Comparison of ENCODE assay signal across 23 cellular contexts in the genomic region with DNA sequence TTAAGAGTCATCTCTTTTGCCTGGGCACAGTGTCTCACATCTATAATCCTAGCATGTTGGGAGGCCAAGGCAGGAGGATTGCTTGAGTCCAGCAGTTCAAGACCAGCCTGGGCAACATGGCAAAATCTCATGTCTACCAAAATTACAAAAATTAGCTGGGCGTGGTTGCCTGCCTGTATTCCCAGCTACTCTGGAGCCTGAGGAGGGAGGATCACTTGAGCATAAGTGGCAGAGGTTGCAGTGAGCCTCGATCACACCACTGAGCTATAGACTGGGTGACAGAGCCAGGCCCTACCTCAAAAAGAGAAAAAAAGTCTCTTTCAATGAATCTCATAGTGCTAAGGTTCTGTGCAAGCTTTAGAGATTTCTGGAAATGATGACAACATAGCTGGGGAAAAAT. TPM values are rescaled to one million over a fixed set of nuclear protein-coding genes. Genes with fewer than 3 reads are reported as not detected.
DNase-seq lines count a peak whose midpoint lies in the region; ATAC-seq and TF ChIP-seq lines count a peak whose summit lies in the region.
"Had no signal": no experiment of that assay in that cellular context is flagged by ENCODE, and none has a peak within 500 bp of the region (broad histone marks: within the 10 kb centered on the region; RNA-seq: fewer than 3 reads in every experiment).

No MANE protein-coding gene starts in this region.

- DNase-seq in CD14-positive monocyte (ENCODE audit: low spot score): no peak
- DNase-seq in Calu3: no peak
- no peak for DNase-seq in T-helper 17 cell
- no peak for DNase-seq in immature natural killer cell
- no peak for DNase-seq in activated effector memory CD4-positive, alpha-beta T cell treated with Interleukin-2 at 50 U/mL for 16 hours
- DNase-seq: activated CD4-positive, alpha-beta T cell treated with anti-CD3 and anti-CD28 coated beads for 36 hours; Caco-2; foreskin fibroblast; HFFc6; hypothalamus; MM.1S; NCI-H1694; NCI-H226; NCI-H82; sigmoid colon; stimulated activated naive CD8-positive, alpha-beta T cell treated with anti-CD3 and anti-CD28 coated beads, Interleukin-15, amount 100 ng/mL, for 72 hours; upper lobe of left lung had no signal

- ATAC-seq in T-helper 17 cell: no peak
- no peak for ATAC-seq in HG03039 (IDR thresholded peaks at IDR 0.05; ENCODE audit: unreplicated experiment)
- no peak for ATAC-seq in GM19328 (IDR thresholded peaks at IDR 0.05; ENCODE audit: unreplicated experiment)
- ATAC-seq in GM18511 (IDR thresholded peaks at IDR 0.05; ENCODE audit: unreplicated experiment): no peak
- ATAC-seq: activated CD4-positive, alpha-beta T cell treated with anti-CD3 and anti-CD28 coated beads for 36 hours; stimulated activated naive CD8-positive, alpha-beta T cell treated with anti-CD3 and anti-CD28 coated beads, Interleukin-15, amount 100 ng/mL, for 72 hours had no signal

- peak overlapping the region; percentile 90 to 96 for H3K4me3 Mint-ChIP-seq in CD14-positive monocyte
- H3K4me3 Mint-ChIP-seq in Calu3 (ENCODE audit: low read depth, unreplicated experiment): no peak overlapping the region
- H3K4me3 Mint-ChIP-seq in T-helper 17 cell: peak overlapping the region; percentile 7
- H3K4me3 Mint-ChIP-seq in immature natural killer cell: peak overlapping the region in 4 of 5 donors; percentile 38 to 57 (median 46)
- H3K4me3 Mint-ChIP-seq: HFFc6, nephron had no signal

- peaks cover 0 to 3% (median 0%) of the 10 kb centered on the region in 7 donors for H3K9me3 Mint-ChIP-seq in CD14-positive monocyte
- H3K9me3 Mint-ChIP-seq in Calu3 (ENCODE audit: low read depth, unreplicated experiment): no peaks in the 10 kb centered on the region
- no peaks in the 10 kb centered on the region for H3K9me3 Mint-ChIP-seq in immature natural killer cell
- H3K9me3 Mint-ChIP-seq: HFFc6; nephron; stimulated activated naive CD8-positive, alpha-beta T cell treated with anti-CD3 and anti-CD28 coated beads, Interleukin-15, amount 100 ng/mL, for 72 hours had no signal

- CTCF ChIA-PET in Calu3 (lab: Charles Lee): interaction anchor here (0.9 kb wide), 1 partner anchor 59 kb away, joined by 5 read pairs; no protein-coding TSS in a partner anchor

- peaks cover 61% of the 10 kb centered on the region for H3K4me1 Mint-ChIP-seq in CD14-positive monocyte
- H3K4me1 Mint-ChIP-seq in Calu3 (ENCODE audit: low read depth, unreplicated experiment): peaks cover 19% of the 10 kb centered on the region
- H3K4me1 Mint-ChIP-seq in T-helper 17 cell: peaks cover 13% of the 10 kb centered on the region
- H3K4me1 Mint-ChIP-seq in immature natural killer cell: peaks cover 28 to 36% of the 10 kb centered on the region in 2 donors

- no peaks in the 10 kb centered on the region for H3K9me3 ChIP-seq in T-helper 17 cell (ENCODE audit: control insufficient read depth, low read length, poor library complexity, severe bottlenecking)
- H3K9me3 ChIP-seq: Caco-2, sigmoid colon, upper lobe of left lung had no signal

- H3K36me3 Mint-ChIP-seq in CD14-positive monocyte (peaks cover 41 to 56% of the 10 kb centered on the region in 2 donors), Calu3 (ENCODE audit: insufficient read depth, unreplicated experiment) (peaks cover 22% of the 10 kb centered on the region), T-helper 17 cell (ENCODE audit: low read depth) (peaks cover 5% of the 10 kb centered on the region), immature natural killer cell (peaks cover 0 to 4% (median 0%) of the 10 kb centered on the region in 3 donors)

- TF ChIP-seq CTCF in CD14-positive monocyte (IDR thresholded peaks at IDR 0.05): no peak
- no peak for TF ChIP-seq CTCF in Calu3 (IDR thresholded peaks at IDR 0.05; ENCODE audit: unreplicated experiment)

- H3K27me3 Mint-ChIP-seq in CD14-positive monocyte (ENCODE audit: low read depth in 3 of 3) (peaks cover 0 to 5% (median 0%) of the 10 kb centered on the region in 3 donors), Calu3 (ENCODE audit: unreplicated experiment) (peaks cover 14% of the 10 kb centered on the region), T-helper 17 cell (peaks cover 29% of the 10 kb centered on the region), immature natural killer cell (ENCODE audit: low read depth in 3 of 3) (peaks cover 0 to 9% (median 6%) of the 10 kb centered on the region in 3 donors)
- H3K27me3 Mint-ChIP-seq: activated CD4-positive, alpha-beta T cell treated with anti-CD3 and anti-CD28 coated beads for 36 hours; stimulated activated naive CD8-positive, alpha-beta T cell treated with anti-CD3 and anti-CD28 coated beads, Interleukin-15, amount 100 ng/mL, for 72 hours had no signal

- H3K27ac Mint-ChIP-seq in CD14-positive monocyte: peak overlapping the region; percentile 88 to 99 (median 95)
- no peak overlapping the region for H3K27ac Mint-ChIP-seq in Calu3 (ENCODE audit: unreplicated experiment)
- no peak overlapping the region for H3K27ac Mint-ChIP-seq in T-helper 17 cell
- H3K27ac Mint-ChIP-seq in immature natural killer cell: peak overlapping the region in 2 of 6 donors; percentile 63 to 68
- H3K27ac Mint-ChIP-seq: activated CD4-positive, alpha-beta T cell treated with anti-CD3 and anti-CD28 coated beads for 36 hours; HFFc6; nephron; stimulated activated naive CD8-positive, alpha-beta T cell treated with anti-CD3 and anti-CD28 coated beads, Interleukin-15, amount 100 ng/mL, for 72 hours had no signal

- BruUV-seq in Calu3 (replicated peaks; lab: Mats Ljungman, UMichigan): TSS peak; percentile 68

- intact Hi-C loops in CD14-positive monocyte (cut with micrococcal nuclease): no loop called here
- intact Hi-C loops in Calu3 (cut with micrococcal nuclease; ENCODE audit: unreplicated experiment): loop anchor here (2.0 kb wide), 1 partner anchor 59 kb away; no protein-coding TSS in a partner anchor

RNA-seq across cellular contexts. Expression of gene HLA-DRB1, which starts 1.5 kb away (rescaled TPM):
- polyA plus RNA-seq in CD14-positive monocyte: 1,000 to 10,000 TPM; 2,645 to 2,792 TPM
- total RNA-seq in Calu3 (2022): 111 and 141 TPM in 2 replicates
- total RNA-seq in T-helper 17 cell: 10 to 100 TPM; 39.8 to 46.5 TPM
- polyA plus RNA-seq in immature natural killer cell: 100 to 1,000 TPM in 2 of 3 donors, 10 to 100 TPM in 1; 45.8 to 435 (median 268) TPM
- total RNA-seq: Caco-2, HFFc6 had no signal

RNA-seq across cellular contexts. Expression of gene HLA-DQA1, which starts 49.0 kb away (rescaled TPM):
- 100 to 1,000 TPM in 1 of 2 donors, 10 to 100 TPM in 1; 98.1 to 191 TPM for polyA plus RNA-seq in CD14-positive monocyte
- total RNA-seq in Calu3 (2022): 6.9 and 12.9 TPM in 2 replicates
- 10 to 100 TPM; 18.2 to 21.5 TPM for total RNA-seq in T-helper 17 cell
- polyA plus RNA-seq in immature natural killer cell: 10 to 100 TPM in 2 of 3 donors, 1 to 10 TPM in 1; 1.8 to 53.1 (median 10.3) TPM
- total RNA-seq: Caco-2, HFFc6, lung microvascular endothelial cell had no signal
- polyA plus RNA-seq: keratinocyte had no signal

RNA-seq across cellular contexts. Expression of gene HLA-DRB5, which starts 58.1 kb away (rescaled TPM):
- polyA plus RNA-seq in CD14-positive monocyte (1,000 to 10,000 TPM in 1 of 2 donors, 100 to 1,000 TPM in 1; 394 to 1,407 TPM), immature natural killer cell (100 to 1,000 TPM in 1 of 3 donors, 10 to 100 TPM in 1, 1 to 10 TPM in 1; 3.0 to 171 (median 16.0) TPM)
- total RNA-seq in Calu3 (2022) (13.7 and 16.1 TPM in 2 replicates), T-helper 17 cell (1 to 10 TPM; 2.8 to 8.8 TPM)
- total RNA-seq: Caco-2, HFFc6 had no signal
- polyA plus RNA-seq: keratinocyte had no signal

Comparison
In these comparisons a context has a peak if more than half of its experiments do, and no peak if none do; other contexts are left out.
1. H3K27ac Mint-ChIP-seq: peak in CD14-positive monocyte (7 of 7); none in Calu3 (single experiment) and T-helper 17 cell (single experiment).